1 cellular context compared by ENCODE assay signal in genomic region chr5:72556351-72557146, GRCh38.
TF ChIP-seq lines count a peak whose summit lies in the region.

No MANE protein-coding gene starts in this region.

TF ChIP-seq in HepG2, 621 proteins besides CTCF, POLR2A, EP300 and RAD21 (continued from another document and continues in another):
- TF ChIP-seq HNF1B (CRISPR knock-in tag; IDR thresholded peaks at IDR 0.05) (0 out of 2 replicates have a peak, but pooled peaks have one; percentile 44), ZNF687 (CRISPR knock-in tag; IDR thresholded peaks at IDR 0.05) (peak; percentile 78), ZBTB7B (CRISPR knock-in tag; IDR thresholded peaks at IDR 0.05) (peak; percentile 27; the same call in 1 of the 2 replicates), ZSCAN25 (CRISPR knock-in tag; IDR thresholded peaks at IDR 0.05) (peak; percentile 96), ZNF430 (CRISPR knock-in tag; IDR thresholded peaks at IDR 0.05) (0 out of 2 replicates have a peak, but pooled peaks have one; percentile 22), SIN3A (IDR thresholded peaks at IDR 0.05; ENCODE audit: borderline replicate concordance, low read depth, low read length) (0 out of 2 replicates have a peak, but pooled peaks have one; percentile 3), ZNF709 (CRISPR knock-in tag; IDR thresholded peaks at IDR 0.05) (no peak), CC2D1A (CRISPR knock-in tag; IDR thresholded peaks at IDR 0.05) (no peak), ZMYM2 (CRISPR knock-in tag; IDR thresholded peaks at IDR 0.05) (no peak), HIVEP1 (CRISPR knock-in tag; IDR thresholded peaks at IDR 0.05) (peak; percentile 48; the same call in 1 of the 2 replicates), ZBTB33 (CRISPR knock-in tag; IDR thresholded peaks at IDR 0.05) (0 out of 2 replicates have a peak, but pooled peaks have one; percentile 10), NFYC (CRISPR knock-in tag; IDR thresholded peaks at IDR 0.05) (no peak), RBM39 (IDR thresholded peaks at IDR 0.05; ENCODE audit: low read depth, low read length, poor library complexity, severe bottlenecking) (no peak), SMAD1 (CRISPR knock-in tag; IDR thresholded peaks at IDR 0.05; ENCODE audit: borderline replicate concordance, low read depth) (0 out of 2 replicates have a peak, but pooled peaks have one; percentile 29), ZNF710 (CRISPR knock-in tag; IDR thresholded peaks at IDR 0.05; ENCODE audit: borderline replicate concordance) (no peak), MTA1 (CRISPR knock-in tag; IDR thresholded peaks at IDR 0.05; ENCODE audit: borderline replicate concordance) (peak; percentile 56; the same call in 1 of the 2 replicates), RNF2 (conservative IDR thresholded peaks at IDR 0.05; ENCODE audit: low read depth) (peak; percentile 44; the same call in 1 of the 2 replicates), ZNF773 (CRISPR knock-in tag; IDR thresholded peaks at IDR 0.05; ENCODE audit: borderline replicate concordance) (no peak), NCOA1 (CRISPR knock-in tag; IDR thresholded peaks at IDR 0.05) (no peak), THAP7 (CRISPR knock-in tag; IDR thresholded peaks at IDR 0.05) (no peak), KLF12 (CRISPR knock-in tag; IDR thresholded peaks at IDR 0.05; ENCODE audit: borderline replicate concordance) (peak; percentile 17; the same call in 1 of the 2 replicates), THAP9 (CRISPR knock-in tag; IDR thresholded peaks at IDR 0.05; ENCODE audit: borderline replicate concordance) (0 out of 2 replicates have a peak, but pooled peaks have one; percentile 28), STAT6 (CRISPR knock-in tag; IDR thresholded peaks at IDR 0.05; ENCODE audit: borderline replicate concordance) (0 out of 2 replicates have a peak, but pooled peaks have one; percentile 27), FOSL2 (CRISPR knock-in tag; IDR thresholded peaks at IDR 0.05) (0 out of 2 replicates have a peak, but pooled peaks have one; percentile 7), ZNF510 (CRISPR knock-in tag; IDR thresholded peaks at IDR 0.05; ENCODE audit: low read depth) (no peak), TEAD2 (CRISPR knock-in tag; IDR thresholded peaks at IDR 0.05) (no peak)
- TF ChIP-seq, protein P1, sequence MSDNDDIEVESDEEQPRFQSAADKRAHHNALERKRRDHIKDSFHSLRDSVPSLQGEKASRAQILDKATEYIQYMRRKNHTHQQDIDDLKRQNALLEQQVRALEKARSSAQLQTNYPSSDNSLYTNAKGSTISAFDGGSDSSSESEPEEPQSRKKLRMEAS (IDR thresholded peaks at IDR 0.05) = peak; percentile 46; the same call in 1 of the 2 replicates
- TF ChIP-seq, protein P2, sequence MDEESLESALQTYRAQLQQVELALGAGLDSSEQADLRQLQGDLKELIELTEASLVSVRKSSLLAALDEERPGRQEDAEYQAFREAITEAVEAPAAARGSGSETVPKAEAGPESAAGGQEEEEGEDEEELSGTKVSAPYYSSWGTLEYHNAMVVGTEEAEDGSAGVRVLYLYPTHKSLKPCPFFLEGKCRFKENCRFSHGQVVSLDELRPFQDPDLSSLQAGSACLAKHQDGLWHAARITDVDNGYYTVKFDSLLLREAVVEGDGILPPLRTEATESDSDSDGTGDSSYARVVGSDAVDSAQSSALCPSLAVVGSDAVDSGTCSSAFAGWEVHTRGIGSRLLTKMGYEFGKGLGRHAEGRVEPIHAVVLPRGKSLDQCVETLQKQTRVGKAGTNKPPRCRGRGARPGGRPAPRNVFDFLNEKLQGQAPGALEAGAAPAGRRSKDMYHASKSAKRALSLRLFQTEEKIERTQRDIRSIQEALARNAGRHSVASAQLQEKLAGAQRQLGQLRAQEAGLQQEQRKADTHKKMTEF (CRISPR knock-in tag; IDR thresholded peaks at IDR 0.05) = 0 out of 2 replicates have a peak, but pooled peaks have one; percentile 36
